Comparison of ENCODE assay signal across 2 cellular contexts in the genomic region with DNA sequence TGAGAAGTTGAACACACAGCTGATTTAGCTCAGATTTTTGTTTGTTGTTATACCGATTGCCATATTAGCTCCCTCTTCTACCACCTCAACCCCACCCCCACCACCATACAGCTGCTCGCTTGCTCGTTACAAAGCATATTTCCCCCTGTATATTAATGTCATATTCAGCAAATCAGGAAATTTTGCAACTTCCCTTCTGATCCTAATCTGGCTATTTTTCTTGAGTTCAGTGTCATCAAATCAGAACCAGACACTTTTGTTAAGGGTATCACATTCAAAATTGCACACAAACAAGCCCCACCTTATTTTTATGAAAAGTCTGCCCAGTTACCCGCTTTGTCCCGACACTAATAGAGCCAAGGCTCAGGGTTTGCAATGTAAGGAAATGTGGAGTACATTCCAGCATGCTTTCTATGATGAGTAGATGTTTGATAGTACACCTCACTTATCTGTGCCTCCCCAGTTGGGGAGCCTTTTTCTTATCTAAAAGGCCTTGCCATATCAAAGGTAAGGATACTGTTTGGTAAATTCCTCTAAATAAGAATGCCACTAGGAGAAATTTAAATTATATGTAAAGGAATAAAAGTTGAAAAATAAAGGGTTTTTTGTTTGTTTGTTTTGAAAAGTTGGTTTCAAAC.
TF ChIP-seq lines count a peak whose summit lies in the region.

No MANE protein-coding gene starts in this region.

TF ChIP-seq in A549, 52 proteins besides CTCF, POLR2A, EP300 and RAD21 (continued from another document):
- TF ChIP-seq PBX3 (IDR thresholded peaks at IDR 0.05) (no peak), ESRRA (IDR thresholded peaks at IDR 0.05; ENCODE audit: borderline replicate concordance, low read length) (no peak), HEYL (CRISPR knock-in tag; IDR thresholded peaks at IDR 0.05) (no peak), FOXS1 (CRISPR knock-in tag; IDR thresholded peaks at IDR 0.05) (no peak), EHF (CRISPR knock-in tag; IDR thresholded peaks at IDR 0.05) (no peak), RNF2 (IDR thresholded peaks at IDR 0.05; ENCODE audit: borderline replicate concordance, low read depth) (no peak)
- TF ChIP-seq, protein P1, sequence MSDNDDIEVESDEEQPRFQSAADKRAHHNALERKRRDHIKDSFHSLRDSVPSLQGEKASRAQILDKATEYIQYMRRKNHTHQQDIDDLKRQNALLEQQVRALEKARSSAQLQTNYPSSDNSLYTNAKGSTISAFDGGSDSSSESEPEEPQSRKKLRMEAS (IDR thresholded peaks at IDR 0.05), result no peak

TF ChIP-seq in HCT116, 20 proteins besides CTCF, POLR2A, EP300 and RAD21:
- no peak for TF ChIP-seq CEBPB (IDR thresholded peaks at IDR 0.05; ENCODE audit: low read depth)
- no peak for TF ChIP-seq POLR2AphosphoS5 (IDR thresholded peaks at IDR 0.05; ENCODE audit: low read depth, low read length)
- no peak for TF ChIP-seq EZH2phosphoT487 (IDR thresholded peaks at IDR 0.05; ENCODE audit: borderline replicate concordance)
- no peak for TF ChIP-seq YY1 (IDR thresholded peaks at IDR 0.05; ENCODE audit: extremely low read depth, insufficient replicate concordance, low read depth, low read length)
- TF ChIP-seq SRF (IDR thresholded peaks at IDR 0.05; ENCODE audit: low read depth), result no peak
- no peak for TF ChIP-seq EGR1 (IDR thresholded peaks at IDR 0.05; ENCODE audit: low read depth)
- TF ChIP-seq ZBTB33 (IDR thresholded peaks at IDR 0.05; ENCODE audit: extremely low read depth, insufficient replicate concordance, low read length), result no peak
